8 cellular contexts compared by ENCODE assay signal in the genomic region with DNA sequence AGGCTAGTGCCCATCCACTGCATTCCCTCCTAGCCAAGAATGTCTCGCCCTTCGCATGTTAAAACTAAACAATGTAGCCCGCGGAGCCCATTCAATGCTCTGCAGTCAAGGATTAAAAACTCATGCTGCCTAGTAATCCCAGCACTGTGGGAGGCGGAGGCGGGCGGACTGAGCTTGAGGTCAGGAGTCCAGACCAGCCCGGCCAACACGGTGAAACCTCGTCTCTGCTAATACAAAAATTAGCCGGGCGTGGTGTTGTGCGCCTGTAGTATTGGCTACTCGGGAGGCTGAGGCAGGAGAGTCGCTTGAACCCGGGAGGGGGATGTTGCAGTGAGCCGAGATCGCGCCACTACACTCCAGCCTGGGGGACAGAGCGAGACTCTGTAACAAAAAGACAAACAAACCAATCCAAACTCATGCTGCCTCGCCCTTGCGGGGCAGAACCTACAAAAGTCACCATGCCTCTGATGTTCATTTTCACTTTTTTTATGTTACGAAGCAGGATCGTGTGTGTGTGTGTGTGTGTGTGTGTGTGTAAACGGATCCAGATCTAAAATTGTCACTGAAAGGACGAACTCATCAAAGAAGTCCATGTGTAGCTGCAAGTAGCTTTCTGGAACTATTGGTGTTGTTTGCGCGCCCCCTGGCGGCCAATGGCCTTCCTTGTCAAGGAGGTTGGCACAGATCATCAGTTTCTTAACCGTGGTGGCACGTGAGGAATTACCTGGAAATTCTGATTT. TPM values are rescaled to one million over a fixed set of nuclear protein-coding genes. Genes with fewer than 3 reads are reported as not detected.
DNase-seq lines count a peak whose midpoint lies in the region; ATAC-seq and TF ChIP-seq lines count a peak whose summit lies in the region.

No MANE protein-coding gene starts in this region.

- TF ChIP-seq POLR2A in erythroblast (IDR thresholded peaks at IDR 0.05; ENCODE audit: low read length) = no peak

- peaks cover 38% of the 10 kb centered on the region for H3K4me1 ChIP-seq in OCI-LY7 (ENCODE audit: insufficient read depth, low read length, poor library complexity, severe bottlenecking)

- no peaks in the 10 kb centered on the region for H3K9me2 ChIP-seq in OCI-LY7 (ENCODE audit: insufficient read depth, low read length)

- CTCF ChIA-PET in Calu3 (lab: Charles Lee) (interaction anchor here (0.7 to 2.2 kb wide), 30 partner anchors 21 to 569 kb away, joined by 3 to 34 read pairs (median 4); no protein-coding TSS in a partner anchor), OCI-LY7 (lab: Charles Lee; ENCODE audit: unreplicated experiment) (interaction anchor here (0.6 to 2.5 kb wide), 12 partner anchors 41 to 325 kb away, joined by 3 to 13 read pairs (median 4); no protein-coding TSS in a partner anchor)

- H3K4me2 ChIP-seq in OCI-LY7 (ENCODE audit: low read length) = peak overlapping the region; percentile 59

- peak overlapping the region; percentile 29 for H3K27ac ChIP-seq in OCI-LY7 (ENCODE audit: low read depth, low read length, poor library complexity, severe bottlenecking)

- H2AFZ ChIP-seq in OCI-LY7 (ENCODE audit: low read length) = peak overlapping the region; percentile 86

- POLR2A ChIA-PET in OCI-LY7 (lab: Charles Lee) = interaction anchor here (0.6 to 1.5 kb wide), 7 partner anchors 10 to 185 kb away, joined by 3 to 4 read pairs (median 3); no protein-coding TSS in a partner anchor

- H3K36me3 Mint-ChIP-seq in Calu3 (ENCODE audit: insufficient read depth, unreplicated experiment) = peaks cover 5% of the 10 kb centered on the region

- H3K36me3 ChIP-seq in OCI-LY7 (ENCODE audit: insufficient read depth, low read length) = no peaks in the 10 kb centered on the region; the same call in 1 of the 2 replicates

- H3K4me3 Mint-ChIP-seq in Calu3 (ENCODE audit: low read depth, unreplicated experiment) = peak overlapping the region; percentile 61

- TF ChIP-seq RAD21 in Ishikawa (IDR thresholded peaks at IDR 0.05; ENCODE audit: low read depth) = peak; percentile 98

- H3K79me2 ChIP-seq in OCI-LY7 (ENCODE audit: insufficient read depth, low read depth, low read length) = peaks cover 4% of the 10 kb centered on the region; the same call in 1 of the 2 replicates

- TF ChIP-seq CTCF in Calu3 (IDR thresholded peaks at IDR 0.05; ENCODE audit: unreplicated experiment) (peak; percentile 90), OCI-LY7 (conservative IDR thresholded peaks at IDR 0.05; ENCODE audit: low read length) (peak; percentile 93)

- ATAC-seq in HG03108 (IDR thresholded peaks at IDR 0.05; ENCODE audit: unreplicated experiment) = no peak

- H3K27me3 Mint-ChIP-seq in Calu3 (ENCODE audit: unreplicated experiment) = peaks cover 57% of the 10 kb centered on the region

- no peaks in the 10 kb centered on the region for H4K20me1 ChIP-seq in OCI-LY7 (ENCODE audit: insufficient read depth, low read length)

- BruUV-seq in Calu3 (replicated peaks; lab: Mats Ljungman, UMichigan) = no TSS peak
- BruUV-seq in OCI-LY7 (replicated peaks; lab: Mats Ljungman, UMichigan) = no TSS peak

- no peaks in the 10 kb centered on the region for H3K9me3 Mint-ChIP-seq in Calu3 (ENCODE audit: low read depth, unreplicated experiment)

- intact Hi-C loops in Calu3 (cut with micrococcal nuclease; ENCODE audit: unreplicated experiment) = loop anchor here (1.0 to 2.0 kb wide), 5 partner anchors 91 to 325 kb away; no protein-coding TSS in a partner anchor
- intact Hi-C loops in OCI-LY7 (cut with micrococcal nuclease; ENCODE audit: unreplicated experiment) = loop anchor here (1.0 to 5.0 kb wide), 7 partner anchors 25 to 325 kb away; a partner anchor contains a TSS

- peak; percentile 94 for DNase-seq in Calu3
- DNase-seq in OCI-LY7 (ENCODE audit: low spot score) = peak; percentile 94
- DNase-seq in activated T-cell treated with anti-CD3 and anti-CD28 coated beads for 4 hours = peak; percentile 90
- DNase-seq in erythroblast (lab: John Stamatoyannopoulos, UW) = peak; percentile 87 to 94
- DNase-seq in mucosa of gallbladder (ENCODE audit: low spot score) = peak; percentile 91
- DNase-seq in stimulated activated CD8-positive, alpha-beta memory T cell treated with anti-CD3 and anti-CD28 coated beads, Interleukin-2, amount 100 ng/mL, for 1 hour (ENCODE audit: low read depth in 2 of 2) = peak; percentile 84 to 87

- peaks cover 7% of the 10 kb centered on the region; the same call in 1 of the 2 replicates for H3K9me3 ChIP-seq in OCI-LY7 (ENCODE audit: low read length)

- peak overlapping the region; percentile 15 for H3K27ac Mint-ChIP-seq in Calu3 (ENCODE audit: unreplicated experiment)

- no peaks in the 10 kb centered on the region for H3K4me1 Mint-ChIP-seq in Calu3 (ENCODE audit: low read depth, unreplicated experiment)

- no peak for TF ChIP-seq EP300 in Ishikawa (IDR thresholded peaks at IDR 0.05; ENCODE audit: borderline replicate concordance)

- H3K4me3 ChIP-seq in OCI-LY7 (ENCODE audit: low read depth, low read length, poor library complexity, severe bottlenecking) = peak overlapping the region; percentile 22

TF ChIP-seq in Ishikawa, 13 proteins besides CTCF, POLR2A, EP300 and RAD21:
- TF ChIP-seq, protein P1, sequence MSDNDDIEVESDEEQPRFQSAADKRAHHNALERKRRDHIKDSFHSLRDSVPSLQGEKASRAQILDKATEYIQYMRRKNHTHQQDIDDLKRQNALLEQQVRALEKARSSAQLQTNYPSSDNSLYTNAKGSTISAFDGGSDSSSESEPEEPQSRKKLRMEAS (IDR thresholded peaks at IDR 0.05) = peak; percentile 40; the same call in 1 of the 2 replicates
- no peak for TF ChIP-seq CEBPB (IDR thresholded peaks at IDR 0.05)
- TF ChIP-seq, protein P2, sequence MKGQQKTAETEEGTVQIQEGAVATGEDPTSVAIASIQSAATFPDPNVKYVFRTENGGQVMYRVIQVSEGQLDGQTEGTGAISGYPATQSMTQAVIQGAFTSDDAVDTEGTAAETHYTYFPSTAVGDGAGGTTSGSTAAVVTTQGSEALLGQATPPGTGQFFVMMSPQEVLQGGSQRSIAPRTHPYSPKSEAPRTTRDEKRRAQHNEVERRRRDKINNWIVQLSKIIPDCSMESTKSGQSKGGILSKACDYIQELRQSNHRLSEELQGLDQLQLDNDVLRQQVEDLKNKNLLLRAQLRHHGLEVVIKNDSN (IDR thresholded peaks at IDR 0.05) = peak; percentile 70
- no peak for TF ChIP-seq CREB1 (IDR thresholded peaks at IDR 0.05; ENCODE audit: low read depth)
- 0 out of 2 replicates have a peak, but pooled peaks have one; percentile 14 for TF ChIP-seq EGR1 (IDR thresholded peaks at IDR 0.05)
- peak; percentile 47 for TF ChIP-seq TEAD4 (IDR thresholded peaks at IDR 0.05)
- TF ChIP-seq, protein P3, sequence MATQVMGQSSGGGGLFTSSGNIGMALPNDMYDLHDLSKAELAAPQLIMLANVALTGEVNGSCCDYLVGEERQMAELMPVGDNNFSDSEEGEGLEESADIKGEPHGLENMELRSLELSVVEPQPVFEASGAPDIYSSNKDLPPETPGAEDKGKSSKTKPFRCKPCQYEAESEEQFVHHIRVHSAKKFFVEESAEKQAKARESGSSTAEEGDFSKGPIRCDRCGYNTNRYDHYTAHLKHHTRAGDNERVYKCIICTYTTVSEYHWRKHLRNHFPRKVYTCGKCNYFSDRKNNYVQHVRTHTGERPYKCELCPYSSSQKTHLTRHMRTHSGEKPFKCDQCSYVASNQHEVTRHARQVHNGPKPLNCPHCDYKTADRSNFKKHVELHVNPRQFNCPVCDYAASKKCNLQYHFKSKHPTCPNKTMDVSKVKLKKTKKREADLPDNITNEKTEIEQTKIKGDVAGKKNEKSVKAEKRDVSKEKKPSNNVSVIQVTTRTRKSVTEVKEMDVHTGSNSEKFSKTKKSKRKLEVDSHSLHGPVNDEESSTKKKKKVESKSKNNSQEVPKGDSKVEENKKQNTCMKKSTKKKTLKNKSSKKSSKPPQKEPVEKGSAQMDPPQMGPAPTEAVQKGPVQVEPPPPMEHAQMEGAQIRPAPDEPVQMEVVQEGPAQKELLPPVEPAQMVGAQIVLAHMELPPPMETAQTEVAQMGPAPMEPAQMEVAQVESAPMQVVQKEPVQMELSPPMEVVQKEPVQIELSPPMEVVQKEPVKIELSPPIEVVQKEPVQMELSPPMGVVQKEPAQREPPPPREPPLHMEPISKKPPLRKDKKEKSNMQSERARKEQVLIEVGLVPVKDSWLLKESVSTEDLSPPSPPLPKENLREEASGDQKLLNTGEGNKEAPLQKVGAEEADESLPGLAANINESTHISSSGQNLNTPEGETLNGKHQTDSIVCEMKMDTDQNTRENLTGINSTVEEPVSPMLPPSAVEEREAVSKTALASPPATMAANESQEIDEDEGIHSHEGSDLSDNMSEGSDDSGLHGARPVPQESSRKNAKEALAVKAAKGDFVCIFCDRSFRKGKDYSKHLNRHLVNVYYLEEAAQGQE (IDR thresholded peaks at IDR 0.05; ENCODE audit: low read depth) = no peak
- TF ChIP-seq NFIC (IDR thresholded peaks at IDR 0.05) = peak; percentile 52; the same call in 1 of the 2 replicates
- TF ChIP-seq FOXM1 (IDR thresholded peaks at IDR 0.05; ENCODE audit: borderline replicate concordance, low read depth) = no peak

RNA-seq across cellular contexts. Expression of a gene that starts 54.8 kb away (rescaled TPM):
- total RNA-seq in Calu3 (2022) (not detected in 2 replicates), OCI-LY7 (2022) (not detected in 2 replicates), mucosa of gallbladder (5.9 TPM)
- not detected in 2 replicates for total RNA-seq in OCI-LY7 (2014; rRNA removed; shearing (Covaris generic))

RNA-seq across cellular contexts. Expression of a gene that starts 54.9 kb away (rescaled TPM):
- total RNA-seq in Calu3 (2022) (250 and 267 TPM in 2 replicates), OCI-LY7 (2022) (563 and 580 TPM in 2 replicates), mucosa of gallbladder (101 TPM)
- 232 and 282 TPM in 2 replicates for total RNA-seq in OCI-LY7 (2014; rRNA removed; shearing (Covaris generic))
